1 cellular context compared by ENCODE assay signal in genomic region chr9:110592075-110592830, GRCh38.
TF ChIP-seq lines count a peak whose summit lies in the region.

No MANE protein-coding gene starts in this region.

TF ChIP-seq in GM23338, 12 proteins besides CTCF, POLR2A, EP300 and RAD21 (continued from another document):
- TF ChIP-seq REST (IDR thresholded peaks at IDR 0.05; ENCODE audit: unreplicated experiment), result no peak
- TF ChIP-seq CREB1 (CRISPR knock-in tag; IDR thresholded peaks at IDR 0.05; ENCODE audit: low read depth), result no peak
- TF ChIP-seq ETS1 (IDR thresholded peaks at IDR 0.05), result no peak
- TF ChIP-seq JUNB (IDR thresholded peaks at IDR 0.05; ENCODE audit: unreplicated experiment), result no peak
- no peak for TF ChIP-seq ZNF331 (CRISPR knock-in tag; IDR thresholded peaks at IDR 0.05; ENCODE audit: low read depth)
